9 cellular contexts compared by ENCODE assay signal in genomic region chr21:39003982-39004775, GRCh38.
DNase-seq lines count a peak whose midpoint lies in the region; TF ChIP-seq lines count a peak whose summit lies in the region.
"Had no signal": no experiment of that assay in that cellular context is flagged by ENCODE, and none has a peak within 500 bp of the region (broad histone marks: within the 10 kb centered on the region; RNA-seq: fewer than 3 reads in every experiment).

No MANE protein-coding gene starts in this region.

- no peak for TF ChIP-seq POLR2A in vagina (IDR thresholded peaks at IDR 0.05)

- intact Hi-C loops in vagina (cut with DNase I): no loop called here

- no peaks in the 10 kb centered on the region for H3K9me3 Mint-ChIP-seq in activated naive CD4-positive, alpha-beta T cell treated with anti-CD3 and anti-CD28 coated beads, Interleukin-2, amount 50 U/mL, for 24 hours
- peaks cover 3 to 9% (median 4%) of the 10 kb centered on the region in 5 experiments for H3K9me3 Mint-ChIP-seq in brain
- H3K9me3 Mint-ChIP-seq: neural crest cell had no signal

- H3K36me3 Mint-ChIP-seq in activated naive CD4-positive, alpha-beta T cell treated with anti-CD3 and anti-CD28 coated beads, Interleukin-2, amount 50 U/mL, for 24 hours: no peaks in the 10 kb centered on the region
- H3K36me3 Mint-ChIP-seq in brain: peaks cover 8% of the 10 kb centered on the region

- H3K4me1 Mint-ChIP-seq in activated naive CD4-positive, alpha-beta T cell treated with anti-CD3 and anti-CD28 coated beads, Interleukin-2, amount 50 U/mL, for 24 hours: peaks cover 21% of the 10 kb centered on the region
- peaks cover 43% of the 10 kb centered on the region for H3K4me1 Mint-ChIP-seq in brain

- DNase-seq in activated naive CD4-positive, alpha-beta T cell (lab: John Stamatoyannopoulos, UW): no peak
- peak; percentile 85 to 91 for DNase-seq in lung microvascular endothelial cell (ENCODE audit: low read depth in 2 of 2)
- DNase-seq in vagina (ENCODE audit: extremely low spot score in 2 of 2): no peak
- DNase-seq in globus pallidus (ENCODE audit: low spot score): no peak
- no peak for DNase-seq in germinal center (ENCODE audit: low spot score)
- no peak for DNase-seq in C1 segment of cervical spinal cord (lab: John Stamatoyannopoulos, UW)

- TF ChIP-seq CTCF in brain (conservative IDR thresholded peaks at IDR 0.05) (no peak), vagina (IDR thresholded peaks at IDR 0.05) (no peak)

- H3K27me3 ChIP-seq in vagina: no peaks in the 10 kb centered on the region

- H3K9me3 ChIP-seq in vagina: no peaks in the 10 kb centered on the region

- peak overlapping the region; percentile 47 for H3K4me3 Mint-ChIP-seq in activated naive CD4-positive, alpha-beta T cell treated with anti-CD3 and anti-CD28 coated beads, Interleukin-2, amount 50 U/mL, for 24 hours
- H3K4me3 Mint-ChIP-seq in brain: no peak overlapping the region
- H3K4me3 Mint-ChIP-seq: neural crest cell had no signal

- no peak overlapping the region for H3K27ac Mint-ChIP-seq in activated naive CD4-positive, alpha-beta T cell treated with anti-CD3 and anti-CD28 coated beads, Interleukin-2, amount 50 U/mL, for 24 hours
- H3K27ac Mint-ChIP-seq in brain: peak overlapping the region in 3 of 5 experiments; percentile 39 to 88 (median 83)

- no peaks in the 10 kb centered on the region for H3K36me3 ChIP-seq in vagina

- peaks cover 3% of the 10 kb centered on the region for H3K27me3 Mint-ChIP-seq in activated naive CD4-positive, alpha-beta T cell treated with anti-CD3 and anti-CD28 coated beads, Interleukin-2, amount 50 U/mL, for 24 hours
- peaks cover 10% of the 10 kb centered on the region for H3K27me3 Mint-ChIP-seq in brain

- peaks cover 40% of the 10 kb centered on the region for H3K4me1 ChIP-seq in vagina

- no peak overlapping the region for H3K4me3 ChIP-seq in vagina

- H3K27ac ChIP-seq in vagina: peak overlapping the region; percentile 77

Comparison
In these comparisons a context has a peak if more than half of its experiments do, and no peak if none do; other contexts are left out.
1. DNase-seq: peak in lung microvascular endothelial cell (2 of 2); none in activated naive CD4-positive, alpha-beta T cell (0 of 4), vagina (0 of 2), globus pallidus (single experiment), germinal center (single experiment) and C1 segment of cervical spinal cord (0 of 14).